In genomic region chr1:1613509-1614082, GRCh38 we compare ENCODE assay signal across 9 cellular contexts. TPM values are rescaled to one million over a fixed set of nuclear protein-coding genes. Genes with fewer than 3 reads are reported as not detected.
DNase-seq lines count a peak whose midpoint lies in the region; ATAC-seq and TF ChIP-seq lines count a peak whose summit lies in the region.
"Had no signal": no experiment of that assay in that cellular context is flagged by ENCODE, and none has a peak within 500 bp of the region (broad histone marks: within the 10 kb centered on the region; RNA-seq: fewer than 3 reads in every experiment).

No MANE protein-coding gene starts in this region.

- intact Hi-C loops in MCF 10A (cut with micrococcal nuclease): loop anchor here (2.0 kb wide), 1 partner anchor 39 kb away; the partner anchor contains the start of gene SSU72
- intact Hi-C loops in natural killer cell (cut with micrococcal nuclease): loop anchor here (2.0 to 10.0 kb wide), 2 partner anchors 39 to 61 kb away; partner anchors contain the start of gene SSU72
- intact Hi-C loops in prostate gland (cut with DNase I): loop anchor here (2.0 kb wide), 1 partner anchor 39 kb away; the partner anchor contains the start of gene SSU72

- no peak for DNase-seq in BE2C
- DNase-seq in Karpas-422: no peak
- no peak for DNase-seq in MCF 10A (ENCODE audit: unreplicated experiment)
- DNase-seq in natural killer cell: no peak
- no peak for DNase-seq in prostate gland (ENCODE audit: low spot score)
- DNase-seq in effector CD8-positive, alpha-beta T cell (lab: John Stamatoyannopoulos, UW): no peak
- DNase-seq: hippocampal formation had no signal

- peak overlapping the region; percentile 94 for H3K4me3 Mint-ChIP-seq in MCF 10A (ENCODE audit: unreplicated experiment)
- peak overlapping the region; percentile 80 for H3K4me3 Mint-ChIP-seq in natural killer cell

- peak overlapping the region; percentile 100 for H3K4me2 ChIP-seq in Karpas-422 (ENCODE audit: low read depth, low read length, poor library complexity, severe bottlenecking)

- no peak overlapping the region for H3K27ac ChIP-seq in Karpas-422 (ENCODE audit: low read length)
- peak overlapping the region in 1 of 2 donors; percentile 100 for H3K27ac ChIP-seq in prostate gland

- no peak overlapping the region for H3K27ac Mint-ChIP-seq in MCF 10A (ENCODE audit: low read depth, unreplicated experiment)
- H3K27ac Mint-ChIP-seq in natural killer cell: peak overlapping the region; percentile 94 to 95

- H3K36me3 ChIP-seq in BE2C (no peaks in the 10 kb centered on the region), Karpas-422 (ENCODE audit: insufficient read depth, low read length) (no peaks in the 10 kb centered on the region), prostate gland (no peaks in the 10 kb centered on the region)

- peaks cover 14% of the 10 kb centered on the region; the same call in 1 of the 2 replicates for H3K79me2 ChIP-seq in Karpas-422 (ENCODE audit: low read length)

- BruUV-seq in MCF 10A (replicated peaks; lab: Mats Ljungman, UMichigan): no TSS peak

- TF ChIP-seq CTCF in BE2C (IDR thresholded peaks at IDR 0.05; ENCODE audit: low read depth, low read length): no peak
- TF ChIP-seq CTCF in MCF 10A (IDR thresholded peaks at IDR 0.05; ENCODE audit: unreplicated experiment): no peak
- no peak for TF ChIP-seq CTCF in natural killer cell (IDR thresholded peaks at IDR 0.05)
- no peak for TF ChIP-seq CTCF in prostate gland (IDR thresholded peaks at IDR 0.05)

- H4K20me1 ChIP-seq in Karpas-422 (ENCODE audit: insufficient read depth, low read depth, low read length): peaks cover 19% of the 10 kb centered on the region

- H3K9me3 ChIP-seq in BE2C: no peaks in the 10 kb centered on the region
- H3K9me3 ChIP-seq in Karpas-422 (ENCODE audit: low read length): no peaks in the 10 kb centered on the region
- H3K9me3 ChIP-seq in prostate gland: no peaks in the 10 kb centered on the region

- no peak for ATAC-seq in natural killer cell
- no peak for ATAC-seq in GM18519 (IDR thresholded peaks at IDR 0.05; ENCODE audit: low FRiP score, unreplicated experiment)
- no peak for ATAC-seq in HG03025 (IDR thresholded peaks at IDR 0.05; ENCODE audit: low FRiP score, unreplicated experiment)

- WGBS in prostate gland: 65% methylated on average over 11 of the region's 11 CpGs

- H3K9ac ChIP-seq in Karpas-422 (ENCODE audit: low read length): no peak overlapping the region

- no peaks in the 10 kb centered on the region for H3K27me3 Mint-ChIP-seq in MCF 10A (ENCODE audit: insufficient read depth, unreplicated experiment)
- H3K27me3 Mint-ChIP-seq in natural killer cell (ENCODE audit: low read depth in 2 of 2): no peaks in the 10 kb centered on the region

- no peak overlapping the region for H2AFZ ChIP-seq in Karpas-422 (ENCODE audit: low read length)

- H3K4me1 ChIP-seq in BE2C: peaks cover 5% of the 10 kb centered on the region; the same call in 1 of the 2 replicates
- peaks cover 23% of the 10 kb centered on the region for H3K4me1 ChIP-seq in Karpas-422 (ENCODE audit: low read length)
- H3K4me1 ChIP-seq in prostate gland (replicated peaks): peaks cover 27% of the 10 kb centered on the region

- H3K4me1 Mint-ChIP-seq in MCF 10A (ENCODE audit: insufficient read depth, unreplicated experiment) (peaks cover 15% of the 10 kb centered on the region), natural killer cell (peaks cover 18 to 22% of the 10 kb centered on the region in 2 donors)

- H3K9me3 Mint-ChIP-seq in MCF 10A (ENCODE audit: unreplicated experiment): no peaks in the 10 kb centered on the region
- no peaks in the 10 kb centered on the region for H3K9me3 Mint-ChIP-seq in natural killer cell

- no peaks in the 10 kb centered on the region for H3K9me2 ChIP-seq in Karpas-422 (replicated peaks; ENCODE audit: insufficient read depth, low read length)

- no peak for TF ChIP-seq POLR2A in prostate gland (IDR thresholded peaks at IDR 0.05)

- CTCF ChIA-PET in MCF 10A (lab: Yijun Ruan, JAX): interaction anchor here (0.7 to 1.4 kb wide), 2 partner anchors 36 to 65 kb away, joined by 3 to 5 read pairs; no protein-coding TSS in a partner anchor

- H3K36me3 Mint-ChIP-seq in MCF 10A (ENCODE audit: insufficient read depth, unreplicated experiment) (no peaks in the 10 kb centered on the region), natural killer cell (no peaks in the 10 kb centered on the region)

- H3K4me3 ChIP-seq in BE2C (ENCODE audit: low read depth, low read length) (peak overlapping the region; percentile 74; the same call in 1 of the 2 replicates), Karpas-422 (ENCODE audit: low read length) (no peak overlapping the region), prostate gland (peak overlapping the region in 1 of 2 donors; percentile 100)

- H3K27me3 ChIP-seq in BE2C (no peaks in the 10 kb centered on the region), Karpas-422 (ENCODE audit: low read length) (no peaks in the 10 kb centered on the region), prostate gland (replicated peaks; ENCODE audit: insufficient read depth) (no peaks in the 10 kb centered on the region)

- POLR2A ChIA-PET in MCF 10A (lab: Yijun Ruan, JAX): interaction anchor here (0.9 to 3.1 kb wide), 6 partner anchors 11 to 111 kb away, joined by 3 to 29 read pairs (median 6); partner anchors contain the start of gene CDK11A

RNA-seq across cellular contexts. Expression of gene MIB2, which starts 1.7 kb away (rescaled TPM):
- polyA plus RNA-seq in BE2C (2012; ENCODE audit: insufficient read depth, insufficient read length, low read depth): 41.5 TPM
- total RNA-seq in Karpas-422 (2014; rRNA removed; shearing (Covaris generic); ENCODE audit: low replicate concordance): 24.8 and 54.3 TPM in 2 replicates
- total RNA-seq in MCF 10A (2022) (46.4 and 61.3 TPM in 2 replicates), natural killer cell (10 to 100 TPM; 44.9 to 54.1 (median 46.0) TPM), prostate gland (100 to 1,000 TPM in 1 of 2 donors, 10 to 100 TPM in 1; 60.6 to 152 TPM)

RNA-seq across cellular contexts. Expression of gene FNDC10, which starts 13.7 kb away (rescaled TPM):
- polyA plus RNA-seq in BE2C (2012; ENCODE audit: insufficient read depth, insufficient read length, low read depth): 31.5 TPM
- 0.14 TPM in 1 of 2 replicates, not detected in the other for total RNA-seq in Karpas-422 (2014; rRNA removed; shearing (Covaris generic); ENCODE audit: low replicate concordance)
- total RNA-seq in MCF 10A (2022) (4.3 and 5.1 TPM in 2 replicates), natural killer cell (1 to 10 TPM; 2.8 to 3.2 (median 3.0) TPM), prostate gland (10 to 100 TPM in 1 of 2 donors, 1 to 10 TPM in 1; 3.5 to 33.3 TPM)

RNA-seq across cellular contexts. Expression of gene MMP23B, which starts 18.4 kb away (rescaled TPM):
- 0.66 TPM for polyA plus RNA-seq in BE2C (2012; ENCODE audit: insufficient read depth, insufficient read length, low read depth)
- 1.3 and 2.7 TPM in 2 replicates for total RNA-seq in Karpas-422 (2014; rRNA removed; shearing (Covaris generic); ENCODE audit: low replicate concordance)
- 1.4 and 1.7 TPM in 2 replicates for total RNA-seq in MCF 10A (2022)
- total RNA-seq in natural killer cell: 100 to 1,000 TPM in 2 of 3 donors, 10 to 100 TPM in 1; 82.9 to 130 (median 126) TPM
- 10 to 100 TPM in 1 of 2 donors, 1 to 10 TPM in 1; 4.4 to 55.4 TPM for total RNA-seq in prostate gland

RNA-seq across cellular contexts. Expression of gene SSU72, which starts 38.9 kb away (rescaled TPM):
- 249 TPM for polyA plus RNA-seq in BE2C (2012; ENCODE audit: insufficient read depth, insufficient read length, low read depth)
- 70.9 and 80.6 TPM in 2 replicates for total RNA-seq in Karpas-422 (2014; rRNA removed; shearing (Covaris generic); ENCODE audit: low replicate concordance)
- total RNA-seq in MCF 10A (2022): 97.4 and 104 TPM in 2 replicates
- 100 to 1,000 TPM in 1 of 3 donors, 10 to 100 TPM in 2; 87.5 to 107 (median 93.9) TPM for total RNA-seq in natural killer cell
- 100 to 1,000 TPM; 173 to 203 TPM for total RNA-seq in prostate gland

RNA-seq across cellular contexts. Expression of gene CDK11B, which starts 45.2 kb away (rescaled TPM):
- polyA plus RNA-seq in BE2C (2012; ENCODE audit: insufficient read depth, insufficient read length, low read depth): 163 TPM
- total RNA-seq in Karpas-422 (2014; rRNA removed; shearing (Covaris generic); ENCODE audit: low replicate concordance): 11.4 and 16.1 TPM in 2 replicates
- total RNA-seq in MCF 10A (2022) (32.0 and 32.5 TPM in 2 replicates), natural killer cell (10 to 100 TPM; 49.6 to 65.9 (median 50.2) TPM), prostate gland (10 to 100 TPM; 15.0 to 31.2 TPM)
